ENCODE assay signal across 18 cellular contexts in genomic region chr13:73258396-73258795, GRCh38.
"Had no signal": no experiment of that assay in that cellular context is flagged by ENCODE, and none has a peak within 500 bp of the region (broad histone marks: within the 10 kb centered on the region; RNA-seq: fewer than 3 reads in every experiment).

No MANE protein-coding gene starts in this region.

- H3K4me3 ChIP-seq: adrenal gland, lung, suprapubic skin, upper lobe of left lung had no signal

- H3K4me3 Mint-ChIP-seq: activated B cell treated with CpG ODN at 0.5 μM for 24 hours; activated CD4-positive, alpha-beta T cell treated with anti-CD3 and anti-CD28 coated beads, Interleukin-2, amount 10 ng/mL, durations not matched to agents 24 days and 14 days; activated CD8-positive, alpha-beta T cell treated with anti-CD3 and anti-CD28 coated beads, Interleukin-2, amount 10 ng/mL, durations not matched to agents 7 days and 5 days; activated naive CD4-positive, alpha-beta T cell treated with anti-CD3 and anti-CD28 coated beads, Interleukin-2, amount 50 U/mL, for 24 hours; immature natural killer cell; naive thymus-derived CD8-positive, alpha-beta T cell; stimulated activated naive CD8-positive, alpha-beta T cell treated with anti-CD3 and anti-CD28 coated beads, Interleukin-15, Interleukin-2, amounts not matched to agents 100 ng/mL and 50 ng/mL, for 24 hours had no signal

- H3K36me3 Mint-ChIP-seq: activated naive CD4-positive, alpha-beta T cell treated with anti-CD3 and anti-CD28 coated beads, Interleukin-2, amount 50 U/mL, for 24 hours; immature natural killer cell had no signal

- H3K27ac ChIP-seq: esophagus muscularis mucosa, foreskin keratinocyte, suprapubic skin, upper lobe of left lung had no signal

- DNase-seq: activated B cell treated with CpG ODN at 0.5 μM for 24 hours; activated CD4-positive, alpha-beta T cell treated with anti-CD3 and anti-CD28 coated beads, Interleukin-2, amount 10 ng/mL, durations not matched to agents 24 days and 14 days; activated CD8-positive, alpha-beta memory T cell treated with anti-CD3 and anti-CD28 coated beads, Interleukin-2, amount 50 U/mL, for 4 hours; activated CD8-positive, alpha-beta T cell treated with anti-CD3 and anti-CD28 coated beads, Interleukin-2, amount 10 ng/mL, durations not matched to agents 7 days and 5 days; activated effector memory CD4-positive, alpha-beta T cell treated with anti-CD3 and anti-CD28 coated beads, Interleukin-2, amount 50 U/mL, for 16 hours; activated T-cell treated with anti-CD3 and anti-CD28 coated beads, Interleukin-2, amount 50 U/mL, for 48 hours; adrenal gland; foreskin keratinocyte; immature natural killer cell; naive thymus-derived CD8-positive, alpha-beta T cell; nucleus accumbens; posterior cingulate gyrus; upper lobe of left lung had no signal

- H3K27ac Mint-ChIP-seq: activated B cell treated with CpG ODN at 0.5 μM for 24 hours; activated CD4-positive, alpha-beta T cell treated with anti-CD3 and anti-CD28 coated beads, Interleukin-2, amount 10 ng/mL, durations not matched to agents 24 days and 14 days; activated CD8-positive, alpha-beta T cell treated with anti-CD3 and anti-CD28 coated beads, Interleukin-2, amount 10 ng/mL, durations not matched to agents 7 days and 5 days; activated naive CD4-positive, alpha-beta T cell treated with anti-CD3 and anti-CD28 coated beads, Interleukin-2, amount 50 U/mL, for 24 hours; immature natural killer cell; stimulated activated naive CD8-positive, alpha-beta T cell treated with anti-CD3 and anti-CD28 coated beads, Interleukin-15, Interleukin-2, amounts not matched to agents 100 ng/mL and 50 ng/mL, for 24 hours had no signal

- H3K4me1 ChIP-seq: adrenal gland, esophagus muscularis mucosa, upper lobe of left lung had no signal

- H3K36me3 ChIP-seq: adrenal gland, esophagus muscularis mucosa, suprapubic skin, upper lobe of left lung had no signal

- H3K4me1 Mint-ChIP-seq: activated B cell treated with CpG ODN at 0.5 μM for 24 hours; activated naive CD4-positive, alpha-beta T cell treated with anti-CD3 and anti-CD28 coated beads, Interleukin-2, amount 50 U/mL, for 24 hours; immature natural killer cell had no signal

- ATAC-seq: activated CD8-positive, alpha-beta T cell treated with anti-CD3 and anti-CD28 coated beads, Interleukin-2, amount 10 ng/mL, durations not matched to agents 7 days and 5 days; foreskin keratinocyte; naive thymus-derived CD8-positive, alpha-beta T cell had no signal

- H3K9me3 ChIP-seq: adrenal gland, esophagus muscularis mucosa, suprapubic skin, upper lobe of left lung had no signal

- H3K9me3 Mint-ChIP-seq: activated B cell treated with CpG ODN at 0.5 μM for 24 hours; activated naive CD4-positive, alpha-beta T cell treated with anti-CD3 and anti-CD28 coated beads, Interleukin-2, amount 50 U/mL, for 24 hours; naive thymus-derived CD8-positive, alpha-beta T cell; stimulated activated naive CD8-positive, alpha-beta T cell treated with anti-CD3 and anti-CD28 coated beads, Interleukin-15, Interleukin-2, amounts not matched to agents 100 ng/mL and 50 ng/mL, for 24 hours had no signal

- H3K27me3 ChIP-seq: adrenal gland, esophagus muscularis mucosa, foreskin keratinocyte, suprapubic skin, upper lobe of left lung had no signal
